15 cellular contexts compared by ENCODE assay signal in genomic region chr2:241065355-241065803, GRCh38.
"Had no signal": no experiment of that assay in that cellular context is flagged by ENCODE, and none has a peak within 500 bp of the region (broad histone marks: within the 10 kb centered on the region; RNA-seq: fewer than 3 reads in every experiment).

No MANE protein-coding gene starts in this region.

- H3K27me3 ChIP-seq: upper lobe of right lung had no signal

- H3K36me3 Mint-ChIP-seq: natural killer cell had no signal

- H3K4me1 ChIP-seq: psoas muscle had no signal

- H3K9me3 Mint-ChIP-seq: activated naive CD4-positive, alpha-beta T cell treated with anti-CD3 and anti-CD28 coated beads for 36 hours; activated T-helper 17 cell treated with anti-CD3 and anti-CD28 coated beads, Interleukin-2, amount 50 U/mL, for 72 hours; central memory CD8-positive, alpha-beta T cell; effector memory CD8-positive, alpha-beta T cell; natural killer cell had no signal

- H3K4me1 Mint-ChIP-seq: activated T-helper 17 cell treated with anti-CD3 and anti-CD28 coated beads, Interleukin-2, amount 50 U/mL, for 72 hours had no signal

- DNase-seq: activated CD4-positive, alpha-beta T cell treated with anti-CD3 and anti-CD28 coated beads for 4 hours; activated naive CD4-positive, alpha-beta T cell treated with anti-CD3 and anti-CD28 coated beads for 36 hours; activated T-cell treated with anti-CD3 and anti-CD28 coated beads for 4 hours; effector memory CD8-positive, alpha-beta T cell; hippocampal formation; left colon; natural killer cell; nucleus accumbens; psoas muscle; stimulated activated CD4-positive, alpha-beta T cell treated with anti-CD3 and anti-CD28 coated beads, Interleukin-12 subunit alpha, Interleukin-12 subunit beta, amount 100 ng/mL, for 4 hours; stimulated activated naive CD4-positive, alpha-beta T cell treated with Interleukin-2 at 50 U/mL for 16 hours; T-helper 1 cell; upper lobe of right lung had no signal

- H3K4me3 ChIP-seq: psoas muscle, upper lobe of right lung had no signal

- ATAC-seq: activated T-helper 17 cell treated with anti-CD3 and anti-CD28 coated beads, Interleukin-2, amount 50 U/mL, for 72 hours; effector memory CD8-positive, alpha-beta T cell; left colon; natural killer cell; psoas muscle; upper lobe of right lung had no signal

- H3K27ac Mint-ChIP-seq: activated naive CD4-positive, alpha-beta T cell treated with anti-CD3 and anti-CD28 coated beads for 36 hours; activated T-helper 17 cell treated with anti-CD3 and anti-CD28 coated beads, Interleukin-2, amount 50 U/mL, for 72 hours; natural killer cell had no signal

- H3K27ac ChIP-seq: psoas muscle, upper lobe of right lung had no signal

- H3K9me3 ChIP-seq: psoas muscle, upper lobe of right lung had no signal

- H3K27me3 Mint-ChIP-seq: activated T-helper 17 cell treated with anti-CD3 and anti-CD28 coated beads, Interleukin-2, amount 50 U/mL, for 72 hours; central memory CD8-positive, alpha-beta T cell had no signal

- H3K4me3 Mint-ChIP-seq: activated naive CD4-positive, alpha-beta T cell treated with anti-CD3 and anti-CD28 coated beads for 36 hours; activated T-helper 17 cell treated with anti-CD3 and anti-CD28 coated beads, Interleukin-2, amount 50 U/mL, for 72 hours; central memory CD8-positive, alpha-beta T cell; natural killer cell had no signal
